In genomic region chr3:128685001-128685726, GRCh38 we compare ENCODE assay signal across 20 cellular contexts.
"Had no signal": no experiment of that assay in that cellular context is flagged by ENCODE, and none has a peak within 500 bp of the region (broad histone marks: within the 10 kb centered on the region; RNA-seq: fewer than 3 reads in every experiment).

No MANE protein-coding gene starts in this region.

- DNase-seq: activated CD8-positive, alpha-beta T cell treated with anti-CD3 and anti-CD28 coated beads for 36 hours; activated gamma-delta T cell; activated naive CD8-positive, alpha-beta T cell treated with anti-CD3 and anti-CD28 coated beads, Interleukin-2, amount 10 ng/mL, durations not matched to agents 7 days and 5 days; activated T-cell treated with anti-CD3 and anti-CD28 coated beads, Interleukin-2, amount 50 U/mL, for 72 hours; anterior cingulate cortex; brain microvascular endothelial cell; effector CD8-positive, alpha-beta T cell; foreskin fibroblast; glutamatergic neuron; hypothalamus; kidney glomerular epithelial cell; left ventricle myocardium superior; mesenchymal stem cell; stomach; testis had no signal

- ATAC-seq: activated CD4-positive, CD25-positive, alpha-beta regulatory T cell treated with anti-CD3 and anti-CD28 coated beads, Interleukin-2, amount 50 U/mL, for 24 hours; activated CD8-positive, alpha-beta T cell treated with anti-CD3 and anti-CD28 coated beads for 36 hours; activated T-cell treated with anti-CD3 and anti-CD28 coated beads, Interleukin-2, amount 50 U/mL, for 72 hours; left ventricle myocardium superior; sciatic nerve had no signal

- H3K36me3 ChIP-seq: brain microvascular endothelial cell, stomach, upper lobe of left lung had no signal

- H3K27ac ChIP-seq: brain microvascular endothelial cell, coronary artery, stomach, testis, upper lobe of left lung had no signal

- H3K4me3 ChIP-seq: coronary artery, stomach, testis, upper lobe of left lung had no signal

- H3K27me3 ChIP-seq: brain microvascular endothelial cell, stomach, testis, upper lobe of left lung had no signal

- H3K9me3 ChIP-seq: stomach, testis, upper lobe of left lung had no signal

- H3K9me3 Mint-ChIP-seq: activated CD8-positive, alpha-beta T cell treated with anti-CD3 and anti-CD28 coated beads for 36 hours; activated naive CD8-positive, alpha-beta T cell treated with anti-CD3 and anti-CD28 coated beads, Interleukin-2, amount 10 ng/mL, durations not matched to agents 7 days and 5 days; activated T-cell treated with anti-CD3 and anti-CD28 coated beads, Interleukin-2, amount 50 U/mL, for 72 hours; central memory CD8-positive, alpha-beta T cell had no signal

- H3K27me3 Mint-ChIP-seq: activated CD8-positive, alpha-beta T cell treated with anti-CD3 and anti-CD28 coated beads for 36 hours; activated naive CD8-positive, alpha-beta T cell treated with anti-CD3 and anti-CD28 coated beads, Interleukin-2, amount 10 ng/mL, durations not matched to agents 7 days and 5 days; central memory CD8-positive, alpha-beta T cell had no signal

- H3K27ac Mint-ChIP-seq: activated CD8-positive, alpha-beta T cell treated with anti-CD3 and anti-CD28 coated beads for 36 hours; activated naive CD8-positive, alpha-beta T cell treated with anti-CD3 and anti-CD28 coated beads, Interleukin-2, amount 10 ng/mL, durations not matched to agents 7 days and 5 days; activated T-cell treated with anti-CD3 and anti-CD28 coated beads, Interleukin-2, amount 50 U/mL, for 72 hours had no signal

- H3K4me3 Mint-ChIP-seq: activated CD8-positive, alpha-beta T cell treated with anti-CD3 and anti-CD28 coated beads for 36 hours; activated naive CD8-positive, alpha-beta T cell treated with anti-CD3 and anti-CD28 coated beads, Interleukin-2, amount 10 ng/mL, durations not matched to agents 7 days and 5 days; activated T-cell treated with anti-CD3 and anti-CD28 coated beads, Interleukin-2, amount 50 U/mL, for 72 hours; central memory CD8-positive, alpha-beta T cell had no signal
